Comparison of ENCODE assay signal across 10 cellular contexts in the genomic region with DNA sequence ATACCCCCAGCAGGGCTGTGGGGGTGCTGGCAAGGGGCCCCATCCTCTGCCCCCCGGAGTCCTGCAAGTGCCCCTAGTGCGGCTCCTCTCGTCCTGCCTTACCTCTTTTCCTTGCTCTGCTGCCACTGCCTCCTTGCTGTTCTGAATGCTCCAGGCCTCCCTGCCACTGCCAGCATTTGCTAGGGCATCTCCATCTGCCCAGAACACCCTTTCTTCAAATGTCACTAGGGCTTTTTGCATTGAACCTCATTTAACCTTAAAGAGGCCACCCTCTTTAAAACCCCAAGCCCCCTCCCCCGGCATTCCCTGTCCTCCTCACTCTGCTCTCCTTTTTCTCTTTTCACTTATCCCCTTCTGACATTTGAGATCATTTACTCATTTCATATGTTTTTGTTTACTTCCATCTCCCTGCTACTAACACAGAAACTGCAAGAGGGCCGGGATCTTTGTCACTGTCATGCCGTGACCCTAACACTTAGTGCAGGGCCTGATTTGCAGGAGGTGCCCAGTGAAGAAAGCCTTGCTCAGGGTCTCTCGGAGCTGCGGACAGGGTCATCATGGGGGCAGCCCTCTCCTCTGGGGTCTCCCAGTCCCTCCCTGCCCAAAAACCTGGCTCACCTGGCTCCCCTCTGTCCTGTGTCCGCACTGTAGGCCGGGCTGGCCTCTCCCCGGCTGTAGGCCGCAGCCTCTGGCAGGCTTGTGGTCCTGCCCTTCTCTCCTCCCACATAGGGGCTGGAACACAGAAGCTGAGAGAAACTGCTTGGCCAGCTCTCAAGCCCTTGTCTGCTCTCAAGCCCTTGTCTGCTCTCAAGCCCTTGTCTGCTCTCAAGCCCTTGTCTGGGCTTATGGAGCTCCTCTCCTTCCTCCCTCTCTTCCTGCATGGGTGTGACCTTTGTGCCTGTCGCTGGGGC. TPM values are rescaled to one million over a fixed set of nuclear protein-coding genes. Genes with fewer than 3 reads are reported as not detected.
DNase-seq lines count a peak whose midpoint lies in the region; ATAC-seq and TF ChIP-seq lines count a peak whose summit lies in the region.
"Had no signal": no experiment of that assay in that cellular context is flagged by ENCODE, and none has a peak within 500 bp of the region (broad histone marks: within the 10 kb centered on the region; RNA-seq: fewer than 3 reads in every experiment).

A gene (minus strand): TSS at position 690 of the 911 bp plus-strand sequence. CDS start 2,084 bp downstream, outside the sequence.

- H3K4me1 ChIP-seq in GM23248 (ENCODE audit: insufficient read depth), result peaks cover 26% of the 10 kb centered on the region
- peaks cover 0 to 15% of the 10 kb centered on the region in 2 donors for H3K4me1 ChIP-seq in breast epithelium
- H3K4me1 ChIP-seq in skeletal muscle tissue (ENCODE audit: control insufficient read depth in 3 of 3, insufficient read depth in 3 of 3, low read length in 3 of 3), result peaks cover 22 to 26% (median 25%) of the 10 kb centered on the region in 3 donors

- TF ChIP-seq POLR2A in breast epithelium (IDR thresholded peaks at IDR 0.05), result no peak

- H3K36me3 ChIP-seq in GM23248 (ENCODE audit: low read depth) (no peaks in the 10 kb centered on the region), breast epithelium (no peaks in the 10 kb centered on the region), skeletal muscle tissue (ENCODE audit: control insufficient read depth in 3 of 3, insufficient read depth in 3 of 3, low read length in 3 of 3) (peaks cover 0 to 11% (median 4%) of the 10 kb centered on the region in 3 donors)

- no peaks in the 10 kb centered on the region for H3K9me2 ChIP-seq in GM23248 (ENCODE audit: insufficient read depth)

- H3K9ac ChIP-seq in GM23248 (peak within 1 kb of the TSS; percentile 98), skeletal muscle tissue (ENCODE audit: low read depth in 1 of 3, low read length in 3 of 3) (peak within 1 kb of the TSS; percentile 65 to 90 (median 81))

- H4K20me1 ChIP-seq in GM23248 (ENCODE audit: insufficient read depth), result no peaks in the 10 kb centered on the region

- DNase-seq in GM23248 (peak; percentile 81), breast epithelium (ENCODE audit: low spot score in 2 of 2) (peak in 1 of 2 donors; percentile 43), retina (no peak)
- DNase-seq: NCI-H510A had no signal

- intact Hi-C loops in breast epithelium (cut with DNase I; ENCODE audit: low total_unique reads), result no loop called here

- no peak for ATAC-seq in GM21737 (IDR thresholded peaks at IDR 0.05; ENCODE audit: unreplicated experiment)
- ATAC-seq in GM21825 (IDR thresholded peaks at IDR 0.05; ENCODE audit: unreplicated experiment), result no peak
- ATAC-seq in HG02870 (IDR thresholded peaks at IDR 0.05; ENCODE audit: unreplicated experiment), result no peak

- H3F3A ChIP-seq in GM23248 (ENCODE audit: insufficient read depth), result no peaks in the 10 kb centered on the region; the same call in 1 of the 2 replicates

- 17 to 20% methylated on average over 13 of the region's 13 CpGs for WGBS in GM23248 (ENCODE audit: low coverage in 1 of 2, low lambda C conversion rate in 2 of 2, missing lambda C conversion rate in 2 of 2), 2 experiments

- peak within 1 kb of the TSS; percentile 90 for H3K4me2 ChIP-seq in GM23248 (ENCODE audit: unreplicated experiment)

- H2AFZ ChIP-seq in GM23248, result peak within 1 kb of the TSS; percentile 99

- in situ Hi-C loops in GM23248 (cut with MboI), result loop anchor here (10.0 kb wide), 1 partner anchor 212 kb away; no protein-coding TSS in a partner anchor

- H3K9me3 ChIP-seq in GM23248 (ENCODE audit: low read depth), result no peaks in the 10 kb centered on the region
- H3K9me3 ChIP-seq in breast epithelium, result no peaks in the 10 kb centered on the region
- H3K9me3 ChIP-seq in skeletal muscle tissue (ENCODE audit: control insufficient read depth in 3 of 3, low read length in 3 of 3), result no peaks in the 10 kb centered on the region

- H3K27me3 ChIP-seq in GM23248 (replicated peaks; ENCODE audit: insufficient read depth) (no peaks in the 10 kb centered on the region), breast epithelium (no peaks in the 10 kb centered on the region), layer of hippocampus (ENCODE audit: control insufficient read depth, insufficient read depth, low read length) (no peaks in the 10 kb centered on the region), skeletal muscle tissue (ENCODE audit: control insufficient read depth in 3 of 3, insufficient read depth in 3 of 3, low read length in 3 of 3) (no peaks in the 10 kb centered on the region)

- TF ChIP-seq CTCF in breast epithelium (IDR thresholded peaks at IDR 0.05), result no peak

- H3K79me2 ChIP-seq in GM23248 (ENCODE audit: insufficient read depth), result no peaks in the 10 kb centered on the region

- peak within 1 kb of the TSS; percentile 59 for H3K27ac ChIP-seq in GM23248
- H3K27ac ChIP-seq in breast epithelium, result peak within 1 kb of the TSS; percentile 83 to 85
- H3K27ac ChIP-seq in layer of hippocampus (ENCODE audit: low read depth, low read length), result peak within 1 kb of the TSS; percentile 60
- H3K27ac ChIP-seq in skeletal muscle tissue (ENCODE audit: low read depth, low read length), result peak within 1 kb of the TSS; percentile 14
- H3K27ac ChIP-seq: epithelial cell of prostate had no signal

- H3K4me3 ChIP-seq in GM23248, result peak within 1 kb of the TSS; percentile 73
- H3K4me3 ChIP-seq in breast epithelium, result peak within 1 kb of the TSS; percentile 25 to 56 (median 42)
- H3K4me3 ChIP-seq in skeletal muscle tissue (ENCODE audit: low read length in 3 of 3), result peak within 1 kb of the TSS; percentile 51 to 70 (median 67)

RNA-seq across cellular contexts. Expression of the gene that starts here (rescaled TPM):
- 7.5 and 9.7 TPM in 2 replicates for total RNA-seq in GM23248 (2014; rRNA removed; shearing (Covaris generic))
- polyA plus RNA-seq in GM23248 (2016; fragmentation: Nextera tagmentation; extraction: Ambion mirVana), result 19.9 and 23.6 TPM in 2 replicates
- total RNA-seq in breast epithelium (10 to 100 TPM; 12.1 to 31.5 (median 17.6) TPM), skeletal muscle tissue (14.6 TPM)

Comparison
In these comparisons a context has a peak if more than half of its experiments do, and no peak if none do; other contexts are left out.
1. H3K27ac ChIP-seq: peak in every context shown above with its lines; median percentile 84 in breast epithelium; 60 in layer of hippocampus; 59 in GM23248; 14 in skeletal muscle tissue.